In the genomic region with DNA sequence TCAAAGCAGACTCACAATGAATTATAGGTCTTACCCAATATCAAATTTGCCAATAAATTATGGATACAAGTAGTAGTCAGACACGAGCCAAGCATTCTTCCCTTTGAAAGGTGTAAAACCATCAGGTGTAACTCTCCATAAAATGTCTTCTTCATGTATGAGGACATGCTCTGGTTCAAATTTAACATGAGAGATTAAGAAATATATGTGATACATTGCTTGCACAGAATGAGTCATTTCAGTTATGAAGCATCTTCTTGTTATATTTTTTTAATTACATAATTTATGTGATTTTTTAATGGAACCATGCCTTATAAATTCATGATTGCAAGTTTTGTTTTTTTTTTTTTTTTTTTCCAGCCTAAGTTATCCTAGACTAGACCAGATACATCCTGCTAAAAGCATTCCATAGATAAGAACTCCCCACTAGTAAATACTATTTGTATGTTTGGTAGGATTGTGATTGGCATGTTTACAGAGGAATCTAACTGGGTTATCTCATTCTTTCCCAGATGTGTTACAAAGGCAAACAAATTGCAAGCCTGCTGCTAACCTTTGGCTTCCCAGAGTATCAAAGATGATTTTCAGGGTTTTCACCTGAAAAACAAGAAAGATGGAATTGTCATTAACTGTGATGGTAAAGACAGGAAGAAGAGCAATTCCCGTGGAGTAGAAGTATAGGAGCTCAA, we compare ENCODE assay signal across 1 cellular context.
TF ChIP-seq lines count a peak whose summit lies in the region.

No MANE protein-coding gene starts in this region.

TF ChIP-seq in HepG2, 621 proteins besides CTCF, POLR2A, EP300 and RAD21 (continued from another document):
- TF ChIP-seq PLSCR1 (CRISPR knock-in tag; IDR thresholded peaks at IDR 0.05; ENCODE audit: borderline replicate concordance) (no peak), CREB1 (IDR thresholded peaks at IDR 0.05) (no peak), CREB1 (CRISPR knock-in tag; IDR thresholded peaks at IDR 0.05) (peak; percentile 41; the same call in 1 of the 2 replicates), SOX6 (IDR thresholded peaks at IDR 0.05) (no peak), SOX6 (CRISPR knock-in tag; IDR thresholded peaks at IDR 0.05) (peak; percentile 88), GATAD1 (CRISPR knock-in tag; IDR thresholded peaks at IDR 0.05) (peak; percentile 34; the same call in 1 of the 2 replicates), ATF5 (CRISPR knock-in tag; IDR thresholded peaks at IDR 0.05; ENCODE audit: low read depth) (no peak), ZFP82 (CRISPR knock-in tag; IDR thresholded peaks at IDR 0.05; ENCODE audit: borderline replicate concordance) (no peak), ZFP1 (CRISPR knock-in tag; IDR thresholded peaks at IDR 0.05) (peak; percentile 72; the same call in 1 of the 2 replicates), MIXL1 (CRISPR knock-in tag; IDR thresholded peaks at IDR 0.05) (peak; percentile 88), HMG20B (CRISPR knock-in tag; conservative IDR thresholded peaks at IDR 0.05) (0 out of 2 replicates have a peak, but pooled peaks have one; percentile 84), GATA4 (IDR thresholded peaks at IDR 0.05; ENCODE audit: borderline replicate concordance, low read depth) (peak; percentile 98), CBFB (CRISPR knock-in tag; IDR thresholded peaks at IDR 0.05) (peak; percentile 88), BCL6 (CRISPR knock-in tag; IDR thresholded peaks at IDR 0.05) (peak; percentile 94)
TF ChIP-seq in HepG2: peak in this region for 116.
